In the genomic region with DNA sequence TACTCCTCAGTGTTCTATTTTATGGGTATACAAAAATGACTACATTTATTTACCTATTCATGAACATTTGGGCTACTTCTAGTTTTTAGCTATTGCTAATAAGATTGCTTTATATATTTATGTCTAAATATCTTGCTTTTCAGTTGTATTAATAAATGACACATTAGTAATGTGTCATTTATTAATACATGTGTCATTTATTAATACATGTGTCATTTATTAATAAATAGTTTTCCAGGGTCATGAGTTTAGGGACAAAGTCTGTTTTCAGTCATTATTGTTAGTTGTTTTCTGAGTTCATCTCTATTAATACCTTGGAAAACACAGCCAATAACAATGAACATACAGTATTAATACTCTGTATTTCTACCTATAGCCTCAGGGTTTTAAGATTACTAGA, we compare ENCODE assay signal across 27 cellular contexts.
"Had no signal": no experiment of that assay in that cellular context is flagged by ENCODE, and none has a peak within 500 bp of the region (broad histone marks: within the 10 kb centered on the region; RNA-seq: fewer than 3 reads in every experiment).

No MANE protein-coding gene starts in this region.

- ATAC-seq: effector memory CD8-positive, alpha-beta T cell; esophagus mucosa; foreskin keratinocyte; gastrocnemius medialis; gastroesophageal sphincter; heart left ventricle; heart right ventricle had no signal

- H3K4me3 ChIP-seq: colonic mucosa, coronary artery, dorsolateral prefrontal cortex, esophagus muscularis mucosa, esophagus squamous epithelium, gastrocnemius medialis, gastroesophageal sphincter, heart left ventricle, heart right ventricle had no signal

- H3K27ac ChIP-seq: colonic mucosa, coronary artery, dorsolateral prefrontal cortex, epithelial cell of prostate, esophagus muscularis mucosa, esophagus squamous epithelium, foreskin keratinocyte, gastrocnemius medialis, gastroesophageal sphincter, heart left ventricle, heart right ventricle had no signal

- H3K9me3 ChIP-seq: colonic mucosa, esophagus muscularis mucosa, esophagus squamous epithelium, gastroesophageal sphincter, heart left ventricle, heart right ventricle had no signal

- FAIRE-seq: endometrium, endothelial cell of umbilical vein, frontal cortex had no signal

- H3K27me3 ChIP-seq: colonic mucosa, dorsolateral prefrontal cortex, esophagus muscularis mucosa, esophagus squamous epithelium, foreskin keratinocyte, gastrocnemius medialis, gastroesophageal sphincter, heart left ventricle, heart right ventricle had no signal

- DNase-seq: colonic mucosa; cortex of kidney; dermis blood vessel endothelial cell; dorsolateral prefrontal cortex; effector CD4-positive, alpha-beta T cell; effector CD8-positive, alpha-beta T cell; effector memory CD4-positive, alpha-beta T cell; effector memory CD8-positive, alpha-beta T cell; endodermal cell; erythroblast; esophagus squamous epithelium; foreskin fibroblast; foreskin keratinocyte; foreskin melanocyte; gastrocnemius medialis; glutamatergic neuron; head of caudate nucleus; heart left ventricle; heart right ventricle had no signal

- H3K4me1 ChIP-seq: colonic mucosa, esophagus muscularis mucosa, esophagus squamous epithelium, foreskin keratinocyte, gastrocnemius medialis, gastroesophageal sphincter, heart left ventricle, heart right ventricle had no signal

- H3K36me3 ChIP-seq: colonic mucosa, esophagus muscularis mucosa, esophagus squamous epithelium, gastrocnemius medialis, gastroesophageal sphincter, heart left ventricle, heart right ventricle had no signal
